ENCODE assay signal across 1 cellular context in genomic region chr11:20065040-20065805, GRCh38.
TF ChIP-seq lines count a peak whose summit lies in the region.

No MANE protein-coding gene starts in this region.

TF ChIP-seq in GM23338, 12 proteins besides CTCF, POLR2A, EP300 and RAD21 (continued from another document):
- no peak for TF ChIP-seq REST (IDR thresholded peaks at IDR 0.05; ENCODE audit: unreplicated experiment)
- TF ChIP-seq EZH2 (IDR thresholded peaks at IDR 0.05; ENCODE audit: low read depth, unreplicated experiment) = no peak
- TF ChIP-seq NANOG (IDR thresholded peaks at IDR 0.05; ENCODE audit: borderline replicate concordance) = peak; percentile 72
- TF ChIP-seq ETS1 (IDR thresholded peaks at IDR 0.05) = no peak
- TF ChIP-seq ZNF462 (CRISPR knock-in tag; IDR thresholded peaks at IDR 0.05) = peak; percentile 77; the same call in 1 of the 2 replicates
